7 cellular contexts compared by ENCODE assay signal in the genomic region with DNA sequence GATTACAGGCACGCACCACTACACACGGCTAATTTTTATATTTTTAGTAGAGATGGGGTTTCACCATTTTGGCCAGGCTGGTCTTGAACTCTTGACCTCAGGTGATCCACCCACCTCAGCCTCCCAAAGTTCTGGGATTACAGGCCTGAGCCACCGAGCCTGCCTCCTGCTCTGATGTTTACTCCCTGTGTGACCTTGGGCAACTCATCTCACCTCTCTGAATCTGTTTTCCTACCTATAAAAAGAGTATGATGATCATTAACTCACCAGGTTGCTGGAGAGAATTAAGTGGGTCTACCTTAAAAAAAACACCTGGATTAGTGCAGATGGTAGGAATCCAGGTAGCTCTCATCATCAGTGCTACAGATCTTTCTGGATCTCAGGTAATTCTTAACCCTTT. TPM values are rescaled to one million over a fixed set of nuclear protein-coding genes. Genes with fewer than 3 reads are reported as not detected.
DNase-seq lines count a peak whose midpoint lies in the region; ATAC-seq and TF ChIP-seq lines count a peak whose summit lies in the region.
"Not testable (repeated sequence)": the region's sequence is repeated elsewhere in the genome, so short reads cannot be mapped to it uniquely, and the experiment has no call there.

No MANE protein-coding gene starts in this region.

- not testable (repeated sequence) for ATAC-seq in Panc1

- not testable (repeated sequence) for BruUV-seq in Panc1 (replicated peaks; lab: Mats Ljungman, UMichigan)

- in situ Hi-C loops in Panc1 (cut with HindIII; ENCODE audit: low pct_unique_long_range_greater_than_20kb, low sequenced_read_pairs), result not testable (repeated sequence)

- DNase-seq in Panc1 (ENCODE audit: low read depth, low spot score); hepatocyte (ENCODE audit: low spot score); neural progenitor cell (ENCODE audit: low spot score): not testable (repeated sequence)
- DNase-seq in activated effector memory CD4-positive, alpha-beta T cell treated with anti-CD3 and anti-CD28 coated beads, Interleukin-2, amount 50 U/mL, for 16 hours, result peak; percentile 19

- not testable (repeated sequence) for H4K20me1 ChIP-seq in Loucy (ENCODE audit: insufficient read depth, low read length, poor library complexity, severe bottlenecking); hepatocyte (ENCODE audit: insufficient read depth, poor library complexity, severe bottlenecking); neural progenitor cell (ENCODE audit: low read depth)

- CTCF ChIA-PET in Panc1 (lab: Charles Lee), result interaction anchor here (0.6 to 1.3 kb wide), 4 partner anchors 11 to 344 kb away, joined by 3 to 7 read pairs (median 5); no protein-coding TSS in a partner anchor

- not testable (repeated sequence) for H3K4me3 ChIP-seq in ACC112 (ENCODE audit: low read depth, low read length); Loucy (ENCODE audit: low read length, poor library complexity, severe bottlenecking); Panc1 (ENCODE audit: low read depth in 2 of 2, low read length in 2 of 2); hepatocyte; neural progenitor cell; subcutaneous abdominal adipose tissue (ENCODE audit: low read depth in 1 of 5, low read length in 5 of 5)

- not testable (repeated sequence) for H3K36me3 ChIP-seq in ACC112 (ENCODE audit: insufficient read depth, low read length); Loucy (ENCODE audit: insufficient read depth, low read length); Panc1 (ENCODE audit: control insufficient read depth, insufficient read depth, low read length); hepatocyte (replicated peaks; ENCODE audit: insufficient read depth, low read depth); neural progenitor cell; subcutaneous abdominal adipose tissue (ENCODE audit: control insufficient read depth in 5 of 5, insufficient read depth in 5 of 5, low read length in 5 of 5)

- H3F3A ChIP-seq in Loucy (ENCODE audit: low read depth); neural progenitor cell (ENCODE audit: low read depth): not testable (repeated sequence)

- 78% methylated on average over 3 of the region's 3 CpGs for WGBS in hepatocyte (ENCODE audit: low lambda C conversion rate, missing lambda C conversion rate)

- not testable (repeated sequence) for H3K4me2 ChIP-seq in Loucy (ENCODE audit: low read depth, low read length, poor library complexity, severe bottlenecking); hepatocyte; neural progenitor cell

- H3K9me2 ChIP-seq in Loucy (replicated peaks; ENCODE audit: low read depth, low read length); hepatocyte (replicated peaks; ENCODE audit: insufficient read depth): not testable (repeated sequence)

- not testable (repeated sequence) for H3K27ac Mint-ChIP-seq in neural progenitor cell

- not testable (repeated sequence) for H3K27me3 Mint-ChIP-seq in neural progenitor cell (ENCODE audit: insufficient read depth, low read depth)

- not testable (repeated sequence) for H3K36me3 Mint-ChIP-seq in neural progenitor cell

- POLR2A ChIA-PET in Panc1 (lab: Charles Lee), result not testable (repeated sequence)

- not testable (repeated sequence) for H3K9ac ChIP-seq in Loucy (ENCODE audit: low read depth, low read length, poor library complexity, severe bottlenecking); neural progenitor cell; subcutaneous abdominal adipose tissue (ENCODE audit: low read length in 5 of 5)

- peaks cover 23% of the 10 kb centered on the region for H3K4me1 ChIP-seq in ACC112 (ENCODE audit: control insufficient read depth, insufficient read depth, low read length, unreplicated experiment)
- peaks cover 13% of the 10 kb centered on the region for H3K4me1 ChIP-seq in Loucy (ENCODE audit: insufficient read depth, low read length, poor library complexity, severe bottlenecking)
- H3K4me1 ChIP-seq in Panc1 (ENCODE audit: control insufficient read depth, insufficient read depth, low read length), result peaks cover 29% of the 10 kb centered on the region
- peaks cover 21% of the 10 kb centered on the region for H3K4me1 ChIP-seq in hepatocyte (ENCODE audit: insufficient read depth)
- not testable (repeated sequence) for H3K4me1 ChIP-seq in neural progenitor cell
- peaks cover 11 to 49% (median 42%) of the 10 kb centered on the region in 5 donors for H3K4me1 ChIP-seq in subcutaneous abdominal adipose tissue (ENCODE audit: control insufficient read depth in 5 of 5, insufficient read depth in 5 of 5, low read length in 5 of 5)

- not testable (repeated sequence) for H3K9me3 Mint-ChIP-seq in neural progenitor cell

- not testable (repeated sequence) for H3K27ac ChIP-seq in ACC112 (ENCODE audit: low read depth, low read length); neural progenitor cell
- H3K27ac ChIP-seq in Panc1 (ENCODE audit: low read length) (peak overlapping the region; percentile 92), hepatocyte (peak overlapping the region; percentile 18), subcutaneous abdominal adipose tissue (ENCODE audit: low read depth, low read length) (peak overlapping the region; percentile 45)

- H3K4me3 Mint-ChIP-seq in neural progenitor cell, result not testable (repeated sequence)

- H3K79me2 ChIP-seq in ACC112 (ENCODE audit: control insufficient read depth, insufficient read depth, low read length, unreplicated experiment); Loucy (ENCODE audit: insufficient read depth, low read length); hepatocyte; neural progenitor cell (ENCODE audit: low read depth): not testable (repeated sequence)

- intact Hi-C loops in Panc1 (cut with micrococcal nuclease; ENCODE audit: unreplicated experiment), result loop anchor here (2.0 to 10.0 kb wide), 3 partner anchors 34 to 184 kb away; no protein-coding TSS in a partner anchor

- H3K27me3 ChIP-seq in ACC112 (ENCODE audit: insufficient read depth, low read length); Loucy (ENCODE audit: insufficient read depth, low read length, poor library complexity, severe bottlenecking); Panc1 (ENCODE audit: control insufficient read depth, insufficient read depth, low read length); hepatocyte; neural progenitor cell; subcutaneous abdominal adipose tissue (ENCODE audit: control insufficient read depth in 5 of 5, insufficient read depth in 4 of 5, low read length in 5 of 5): not testable (repeated sequence)

- TF ChIP-seq CTCF in Loucy (conservative IDR thresholded peaks at IDR 0.05; ENCODE audit: low read length); Panc1 (IDR thresholded peaks at IDR 0.05); hepatocyte (IDR thresholded peaks at IDR 0.05; ENCODE audit: poor library complexity); neural progenitor cell (IDR thresholded peaks at IDR 0.05): not testable (repeated sequence)

- H3K4me1 Mint-ChIP-seq in neural progenitor cell, result not testable (repeated sequence)

- not testable (repeated sequence) for H3K9me3 ChIP-seq in Loucy (ENCODE audit: insufficient read depth, low read depth, low read length); Panc1 (ENCODE audit: control insufficient read depth, insufficient read depth, low read depth, low read length); hepatocyte (ENCODE audit: low read depth); neural progenitor cell (ENCODE audit: low read depth); subcutaneous abdominal adipose tissue (ENCODE audit: control insufficient read depth in 5 of 5, low read length in 5 of 5)

- peak overlapping the region; percentile 58 for H2AFZ ChIP-seq in ACC112 (ENCODE audit: low read length, unreplicated experiment)
- H2AFZ ChIP-seq in Loucy (ENCODE audit: low read length), result peak overlapping the region; percentile 79; the same call in 1 of the 2 replicates
- H2AFZ ChIP-seq in hepatocyte, result not testable (repeated sequence)
- H2AFZ ChIP-seq in neural progenitor cell (replicated peaks), result peak overlapping the region; percentile 78

RNA-seq across cellular contexts. Expression of a gene that starts 5.1 kb away (rescaled TPM):
- total RNA-seq in Panc1 (2021; ENCODE audit: unreplicated experiment) (22.0 TPM), hepatocyte (7.8 and 9.6 TPM in 2 replicates), neural progenitor cell (ENCODE audit: low replicate concordance) (20.4 and 21.3 TPM in 2 replicates)
- polyA plus RNA-seq in Panc1 (2012; ENCODE audit: insufficient read length), result 14.9 TPM
- 17.8 and 23.2 TPM in 2 replicates for polyA plus RNA-seq in hepatocyte
